Comparison of ENCODE assay signal across 1 cellular context in the genomic region with DNA sequence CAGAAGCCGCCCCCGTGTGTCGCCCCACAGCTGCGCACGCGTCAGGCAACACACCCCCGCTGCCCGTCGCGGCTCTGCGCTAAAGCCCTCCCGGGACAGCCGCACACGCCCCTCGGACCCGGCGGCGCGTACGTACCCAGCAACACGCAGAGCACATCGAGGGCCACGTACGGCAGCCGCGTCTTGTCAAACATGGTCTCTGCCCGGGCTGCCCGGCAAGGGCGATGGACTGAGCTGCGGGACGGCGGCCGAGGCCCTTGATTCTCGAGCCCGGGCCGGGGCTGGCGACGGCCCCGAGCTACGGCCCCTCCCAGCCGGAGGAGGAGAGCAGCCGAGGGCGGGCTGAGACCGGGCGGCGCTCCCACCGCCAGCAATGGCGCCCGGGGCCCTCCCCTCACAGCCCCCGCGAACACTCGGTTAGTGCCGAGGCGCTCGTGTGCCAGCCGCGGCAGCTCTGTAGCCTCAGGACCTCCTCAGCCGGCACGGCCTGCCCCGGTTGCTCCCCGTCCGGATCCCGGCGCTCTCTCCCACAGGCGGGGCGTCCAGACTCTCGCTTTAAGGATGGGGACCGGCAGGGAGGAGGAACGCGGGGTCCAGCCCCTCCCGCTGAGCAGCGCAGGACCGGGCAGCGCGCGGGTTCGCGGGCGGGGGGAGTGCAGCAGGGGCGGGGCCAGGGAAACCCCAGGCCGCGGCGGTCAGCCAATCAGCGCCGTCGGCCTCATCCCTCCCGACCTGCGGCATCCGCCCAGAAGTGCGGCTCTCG.
TF ChIP-seq lines count a peak whose summit lies in the region.

A gene (minus strand): TSS at position 529 of the 763 bp plus-strand sequence. CDS start 335 bp downstream, at position 194.

TF ChIP-seq in HepG2, 621 proteins besides CTCF, POLR2A, EP300 and RAD21 (continued from another document):
- TF ChIP-seq, protein P1, sequence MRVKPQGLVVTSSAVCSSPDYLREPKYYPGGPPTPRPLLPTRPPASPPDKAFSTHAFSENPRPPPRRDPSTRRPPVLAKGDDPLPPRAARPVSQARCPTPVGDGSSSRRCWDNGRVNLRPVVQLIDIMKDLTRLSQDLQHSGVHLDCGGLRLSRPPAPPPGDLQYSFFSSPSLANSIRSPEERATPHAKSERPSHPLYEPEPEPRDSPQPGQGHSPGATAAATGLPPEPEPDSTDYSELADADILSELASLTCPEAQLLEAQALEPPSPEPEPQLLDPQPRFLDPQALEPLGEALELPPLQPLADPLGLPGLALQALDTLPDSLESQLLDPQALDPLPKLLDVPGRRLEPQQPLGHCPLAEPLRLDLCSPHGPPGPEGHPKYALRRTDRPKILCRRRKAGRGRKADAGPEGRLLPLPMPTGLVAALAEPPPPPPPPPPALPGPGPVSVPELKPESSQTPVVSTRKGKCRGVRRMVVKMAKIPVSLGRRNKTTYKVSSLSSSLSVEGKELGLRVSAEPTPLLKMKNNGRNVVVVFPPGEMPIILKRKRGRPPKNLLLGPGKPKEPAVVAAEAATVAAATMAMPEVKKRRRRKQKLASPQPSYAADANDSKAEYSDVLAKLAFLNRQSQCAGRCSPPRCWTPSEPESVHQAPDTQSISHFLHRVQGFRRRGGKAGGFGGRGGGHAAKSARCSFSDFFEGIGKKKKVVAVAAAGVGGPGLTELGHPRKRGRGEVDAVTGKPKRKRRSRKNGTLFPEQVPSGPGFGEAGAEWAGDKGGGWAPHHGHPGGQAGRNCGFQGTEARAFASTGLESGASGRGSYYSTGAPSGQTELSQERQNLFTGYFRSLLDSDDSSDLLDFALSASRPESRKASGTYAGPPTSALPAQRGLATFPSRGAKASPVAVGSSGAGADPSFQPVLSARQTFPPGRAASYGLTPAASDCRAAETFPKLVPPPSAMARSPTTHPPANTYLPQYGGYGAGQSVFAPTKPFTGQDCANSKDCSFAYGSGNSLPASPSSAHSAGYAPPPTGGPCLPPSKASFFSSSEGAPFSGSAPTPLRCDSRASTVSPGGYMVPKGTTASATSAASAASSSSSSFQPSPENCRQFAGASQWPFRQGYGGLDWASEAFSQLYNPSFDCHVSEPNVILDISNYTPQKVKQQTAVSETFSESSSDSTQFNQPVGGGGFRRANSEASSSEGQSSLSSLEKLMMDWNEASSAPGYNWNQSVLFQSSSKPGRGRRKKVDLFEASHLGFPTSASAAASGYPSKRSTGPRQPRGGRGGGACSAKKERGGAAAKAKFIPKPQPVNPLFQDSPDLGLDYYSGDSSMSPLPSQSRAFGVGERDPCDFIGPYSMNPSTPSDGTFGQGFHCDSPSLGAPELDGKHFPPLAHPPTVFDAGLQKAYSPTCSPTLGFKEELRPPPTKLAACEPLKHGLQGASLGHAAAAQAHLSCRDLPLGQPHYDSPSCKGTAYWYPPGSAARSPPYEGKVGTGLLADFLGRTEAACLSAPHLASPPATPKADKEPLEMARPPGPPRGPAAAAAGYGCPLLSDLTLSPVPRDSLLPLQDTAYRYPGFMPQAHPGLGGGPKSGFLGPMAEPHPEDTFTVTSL (CRISPR knock-in tag; IDR thresholded peaks at IDR 0.05; ENCODE audit: borderline replicate concordance): no peak
- TF ChIP-seq ZNF329 (CRISPR knock-in tag; IDR thresholded peaks at IDR 0.05; ENCODE audit: low read depth): peak; percentile 63
- TF ChIP-seq, protein P2, sequence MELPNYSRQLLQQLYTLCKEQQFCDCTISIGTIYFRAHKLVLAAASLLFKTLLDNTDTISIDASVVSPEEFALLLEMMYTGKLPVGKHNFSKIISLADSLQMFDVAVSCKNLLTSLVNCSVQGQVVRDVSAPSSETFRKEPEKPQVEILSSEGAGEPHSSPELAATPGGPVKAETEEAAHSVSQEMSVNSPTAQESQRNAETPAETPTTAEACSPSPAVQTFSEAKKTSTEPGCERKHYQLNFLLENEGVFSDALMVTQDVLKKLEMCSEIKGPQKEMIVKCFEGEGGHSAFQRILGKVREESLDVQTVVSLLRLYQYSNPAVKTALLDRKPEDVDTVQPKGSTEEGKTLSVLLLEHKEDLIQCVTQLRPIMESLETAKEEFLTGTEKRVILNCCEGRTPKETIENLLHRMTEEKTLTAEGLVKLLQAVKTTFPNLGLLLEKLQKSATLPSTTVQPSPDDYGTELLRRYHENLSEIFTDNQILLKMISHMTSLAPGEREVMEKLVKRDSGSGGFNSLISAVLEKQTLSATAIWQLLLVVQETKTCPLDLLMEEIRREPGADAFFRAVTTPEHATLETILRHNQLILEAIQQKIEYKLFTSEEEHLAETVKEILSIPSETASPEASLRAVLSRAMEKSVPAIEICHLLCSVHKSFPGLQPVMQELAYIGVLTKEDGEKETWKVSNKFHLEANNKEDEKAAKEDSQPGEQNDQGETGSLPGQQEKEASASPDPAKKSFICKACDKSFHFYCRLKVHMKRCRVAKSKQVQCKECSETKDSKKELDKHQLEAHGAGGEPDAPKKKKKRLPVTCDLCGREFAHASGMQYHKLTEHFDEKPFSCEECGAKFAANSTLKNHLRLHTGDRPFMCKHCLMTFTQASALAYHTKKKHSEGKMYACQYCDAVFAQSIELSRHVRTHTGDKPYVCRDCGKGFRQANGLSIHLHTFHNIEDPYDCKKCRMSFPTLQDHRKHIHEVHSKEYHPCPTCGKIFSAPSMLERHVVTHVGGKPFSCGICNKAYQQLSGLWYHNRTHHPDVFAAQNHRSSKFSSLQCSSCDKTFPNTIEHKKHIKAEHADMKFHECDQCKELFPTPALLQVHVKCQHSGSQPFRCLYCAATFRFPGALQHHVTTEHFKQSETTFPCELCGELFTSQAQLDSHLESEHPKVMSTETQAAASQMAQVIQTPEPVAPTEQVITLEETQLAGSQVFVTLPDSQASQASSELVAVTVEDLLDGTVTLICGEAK (IDR thresholded peaks at IDR 0.05): no peak
- TF ChIP-seq, protein P2 (CRISPR knock-in tag; IDR thresholded peaks at IDR 0.05): peak; percentile 60
- peak; percentile 76 for TF ChIP-seq ATF7-NPFF (CRISPR knock-in tag; IDR thresholded peaks at IDR 0.05; ENCODE audit: low read depth)
- TF ChIP-seq ZNF292 (CRISPR knock-in tag; IDR thresholded peaks at IDR 0.05; ENCODE audit: borderline replicate concordance, low read depth): peak; percentile 51; the same call in 1 of the 2 replicates
- peak; percentile 88; the same call in 1 of the 2 replicates for TF ChIP-seq ZNF713 (CRISPR knock-in tag; IDR thresholded peaks at IDR 0.05)
- peak; percentile 67 for TF ChIP-seq DMAP1 (CRISPR knock-in tag; IDR thresholded peaks at IDR 0.05)
- TF ChIP-seq, protein P3, sequence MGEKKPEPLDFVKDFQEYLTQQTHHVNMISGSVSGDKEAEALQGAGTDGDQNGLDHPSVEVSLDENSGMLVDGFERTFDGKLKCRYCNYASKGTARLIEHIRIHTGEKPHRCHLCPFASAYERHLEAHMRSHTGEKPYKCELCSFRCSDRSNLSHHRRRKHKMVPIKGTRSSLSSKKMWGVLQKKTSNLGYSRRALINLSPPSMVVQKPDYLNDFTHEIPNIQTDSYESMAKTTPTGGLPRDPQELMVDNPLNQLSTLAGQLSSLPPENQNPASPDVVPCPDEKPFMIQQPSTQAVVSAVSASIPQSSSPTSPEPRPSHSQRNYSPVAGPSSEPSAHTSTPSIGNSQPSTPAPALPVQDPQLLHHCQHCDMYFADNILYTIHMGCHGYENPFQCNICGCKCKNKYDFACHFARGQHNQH (CRISPR knock-in tag; IDR thresholded peaks at IDR 0.05): peak; percentile 59; the same call in 1 of the 2 replicates
- TF ChIP-seq ZNF136 (CRISPR knock-in tag; IDR thresholded peaks at IDR 0.05; ENCODE audit: low read depth): 0 out of 2 replicates have a peak, but pooled peaks have one; percentile 37
- peak; percentile 91 for TF ChIP-seq SRSF1 (optimal IDR thresholded peaks at IDR 0.05; ENCODE audit: low read depth, low read length)
- 0 out of 2 replicates have a peak, but pooled peaks have one; percentile 39 for TF ChIP-seq CHCHD3 (CRISPR knock-in tag; IDR thresholded peaks at IDR 0.05)
- no peak for TF ChIP-seq MTF2 (CRISPR knock-in tag; IDR thresholded peaks at IDR 0.05; ENCODE audit: borderline replicate concordance)
- TF ChIP-seq, protein P4, sequence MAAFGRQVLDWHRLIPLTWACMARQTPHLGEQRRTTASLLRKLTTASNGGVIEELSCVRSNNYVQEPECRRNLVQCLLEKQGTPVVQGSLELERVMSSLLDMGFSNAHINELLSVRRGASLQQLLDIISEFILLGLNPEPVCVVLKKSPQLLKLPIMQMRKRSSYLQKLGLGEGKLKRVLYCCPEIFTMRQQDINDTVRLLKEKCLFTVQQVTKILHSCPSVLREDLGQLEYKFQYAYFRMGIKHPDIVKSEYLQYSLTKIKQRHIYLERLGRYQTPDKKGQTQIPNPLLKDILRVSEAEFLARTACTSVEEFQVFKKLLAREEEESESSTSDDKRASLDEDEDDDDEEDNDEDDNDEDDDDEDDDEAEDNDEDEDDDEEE (CRISPR knock-in tag; IDR thresholded peaks at IDR 0.05): peak; percentile 86; the same call in 1 of the 2 replicates
- TF ChIP-seq, protein P5, sequence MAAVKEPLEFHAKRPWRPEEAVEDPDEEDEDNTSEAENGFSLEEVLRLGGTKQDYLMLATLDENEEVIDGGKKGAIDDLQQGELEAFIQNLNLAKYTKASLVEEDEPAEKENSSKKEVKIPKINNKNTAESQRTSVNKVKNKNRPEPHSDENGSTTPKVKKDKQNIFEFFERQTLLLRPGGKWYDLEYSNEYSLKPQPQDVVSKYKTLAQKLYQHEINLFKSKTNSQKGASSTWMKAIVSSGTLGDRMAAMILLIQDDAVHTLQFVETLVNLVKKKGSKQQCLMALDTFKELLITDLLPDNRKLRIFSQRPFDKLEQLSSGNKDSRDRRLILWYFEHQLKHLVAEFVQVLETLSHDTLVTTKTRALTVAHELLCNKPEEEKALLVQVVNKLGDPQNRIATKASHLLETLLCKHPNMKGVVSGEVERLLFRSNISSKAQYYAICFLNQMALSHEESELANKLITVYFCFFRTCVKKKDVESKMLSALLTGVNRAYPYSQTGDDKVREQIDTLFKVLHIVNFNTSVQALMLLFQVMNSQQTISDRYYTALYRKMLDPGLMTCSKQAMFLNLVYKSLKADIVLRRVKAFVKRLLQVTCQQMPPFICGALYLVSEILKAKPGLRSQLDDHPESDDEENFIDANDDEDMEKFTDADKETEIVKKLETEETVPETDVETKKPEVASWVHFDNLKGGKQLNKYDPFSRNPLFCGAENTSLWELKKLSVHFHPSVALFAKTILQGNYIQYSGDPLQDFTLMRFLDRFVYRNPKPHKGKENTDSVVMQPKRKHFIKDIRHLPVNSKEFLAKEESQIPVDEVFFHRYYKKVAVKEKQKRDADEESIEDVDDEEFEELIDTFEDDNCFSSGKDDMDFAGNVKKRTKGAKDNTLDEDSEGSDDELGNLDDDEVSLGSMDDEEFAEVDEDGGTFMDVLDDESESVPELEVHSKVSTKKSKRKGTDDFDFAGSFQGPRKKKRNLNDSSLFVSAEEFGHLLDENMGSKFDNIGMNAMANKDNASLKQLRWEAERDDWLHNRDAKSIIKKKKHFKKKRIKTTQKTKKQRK (IDR thresholded peaks at IDR 0.05; ENCODE audit: low read length): no peak
- no peak for TF ChIP-seq KDM1A (CRISPR knock-in tag; IDR thresholded peaks at IDR 0.05)
- TF ChIP-seq, protein P6, sequence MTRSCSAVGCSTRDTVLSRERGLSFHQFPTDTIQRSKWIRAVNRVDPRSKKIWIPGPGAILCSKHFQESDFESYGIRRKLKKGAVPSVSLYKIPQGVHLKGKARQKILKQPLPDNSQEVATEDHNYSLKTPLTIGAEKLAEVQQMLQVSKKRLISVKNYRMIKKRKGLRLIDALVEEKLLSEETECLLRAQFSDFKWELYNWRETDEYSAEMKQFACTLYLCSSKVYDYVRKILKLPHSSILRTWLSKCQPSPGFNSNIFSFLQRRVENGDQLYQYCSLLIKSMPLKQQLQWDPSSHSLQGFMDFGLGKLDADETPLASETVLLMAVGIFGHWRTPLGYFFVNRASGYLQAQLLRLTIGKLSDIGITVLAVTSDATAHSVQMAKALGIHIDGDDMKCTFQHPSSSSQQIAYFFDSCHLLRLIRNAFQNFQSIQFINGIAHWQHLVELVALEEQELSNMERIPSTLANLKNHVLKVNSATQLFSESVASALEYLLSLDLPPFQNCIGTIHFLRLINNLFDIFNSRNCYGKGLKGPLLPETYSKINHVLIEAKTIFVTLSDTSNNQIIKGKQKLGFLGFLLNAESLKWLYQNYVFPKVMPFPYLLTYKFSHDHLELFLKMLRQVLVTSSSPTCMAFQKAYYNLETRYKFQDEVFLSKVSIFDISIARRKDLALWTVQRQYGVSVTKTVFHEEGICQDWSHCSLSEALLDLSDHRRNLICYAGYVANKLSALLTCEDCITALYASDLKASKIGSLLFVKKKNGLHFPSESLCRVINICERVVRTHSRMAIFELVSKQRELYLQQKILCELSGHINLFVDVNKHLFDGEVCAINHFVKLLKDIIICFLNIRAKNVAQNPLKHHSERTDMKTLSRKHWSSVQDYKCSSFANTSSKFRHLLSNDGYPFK (CRISPR knock-in tag; IDR thresholded peaks at IDR 0.05; ENCODE audit: borderline replicate concordance): peak; percentile 99
- no peak for TF ChIP-seq ZNF10 (CRISPR knock-in tag; IDR thresholded peaks at IDR 0.05; ENCODE audit: borderline replicate concordance, low read depth)
